Comparison of ENCODE assay signal across 8 cellular contexts in the genomic region with DNA sequence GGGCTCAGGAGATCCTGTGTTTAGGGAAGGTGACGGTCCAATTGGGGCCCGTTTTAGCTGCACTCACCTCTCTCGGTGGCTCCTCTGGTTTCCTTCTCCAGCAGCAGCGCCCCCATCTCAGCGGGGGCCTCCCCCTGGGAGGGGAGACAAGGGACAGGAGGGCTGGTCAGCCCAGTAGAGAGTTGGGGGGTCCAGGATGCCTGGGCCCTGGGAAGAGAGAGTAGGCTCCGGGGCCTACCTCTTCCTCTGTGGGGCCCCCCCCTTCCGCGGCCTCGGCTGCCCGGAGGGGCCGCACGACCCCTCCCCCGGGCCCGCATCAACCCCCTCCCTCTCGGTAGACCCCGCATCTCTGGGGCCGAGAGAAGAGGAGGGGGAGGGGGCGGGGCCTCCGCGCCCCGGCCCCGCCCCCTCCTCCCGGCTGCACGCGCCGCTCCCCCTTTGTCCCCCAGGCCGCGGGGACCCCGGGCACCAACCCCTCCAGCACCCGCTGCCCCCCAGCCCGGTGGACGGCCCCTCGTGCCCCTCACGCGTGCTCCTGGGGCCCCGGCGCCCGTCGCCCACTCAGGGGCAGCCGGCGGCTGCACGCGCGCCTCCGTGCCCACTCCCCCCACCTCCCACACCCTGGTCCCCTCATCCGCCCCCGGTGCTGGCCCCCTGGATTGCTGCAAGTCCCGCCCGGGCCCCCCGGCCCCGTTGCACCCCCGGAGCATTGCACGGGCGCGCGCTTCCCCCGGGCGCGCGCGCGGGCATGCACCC. TPM values are rescaled to one million over a fixed set of nuclear protein-coding genes. Genes with fewer than 3 reads are reported as not detected.
DNase-seq lines count a peak whose midpoint lies in the region; ATAC-seq and TF ChIP-seq lines count a peak whose summit lies in the region.

No MANE protein-coding gene starts in this region.

- H3K4me1 ChIP-seq in GM23338 (ENCODE audit: insufficient read depth) = peaks cover 8% of the 10 kb centered on the region; the same call in 1 of the 2 replicates
- no peaks in the 10 kb centered on the region for H3K4me1 ChIP-seq in SJCRH30
- H3K4me1 ChIP-seq in parathyroid adenoma = peaks cover 6% of the 10 kb centered on the region

- H3K27ac Mint-ChIP-seq in GM23338 = 0 out of 2 replicates have a peak overlapping the region, but pooled peaks have one; percentile 86

- no peak overlapping the region for H2AFZ ChIP-seq in GM23338
- peak overlapping the region; percentile 76 for H2AFZ ChIP-seq in parathyroid adenoma

- peaks cover 68% of the 10 kb centered on the region for H3K36me3 Mint-ChIP-seq in GM23338 (ENCODE audit: low read depth)

- no peak for TF ChIP-seq POLR2A in erythroblast (IDR thresholded peaks at IDR 0.05; ENCODE audit: low read length)

- H3F3A ChIP-seq in GM23338 (replicated peaks; ENCODE audit: low read depth) = peaks cover 10% of the 10 kb centered on the region; the same call in 1 of the 2 replicates

- H3K36me3 ChIP-seq in GM23338 (ENCODE audit: insufficient read depth) (peaks cover 20% of the 10 kb centered on the region), SJCRH30 (peaks cover 31% of the 10 kb centered on the region), parathyroid adenoma (ENCODE audit: control insufficient read depth, insufficient read depth, low read length) (no peaks in the 10 kb centered on the region)

- H3K27me3 Mint-ChIP-seq in GM23338 (ENCODE audit: insufficient read depth, low read depth, poor library complexity) = peaks cover 16% of the 10 kb centered on the region

- peak overlapping the region; percentile 82 for H3K4me3 Mint-ChIP-seq in GM23338

- H3K27me3 ChIP-seq in GM23338 (ENCODE audit: insufficient read depth) (no peaks in the 10 kb centered on the region), SJCRH30 (no peaks in the 10 kb centered on the region), parathyroid adenoma (ENCODE audit: control insufficient read depth, insufficient read depth, low read length) (no peaks in the 10 kb centered on the region)

- H3K9me3 ChIP-seq in SJCRH30 (replicated peaks) = no peaks in the 10 kb centered on the region
- no peaks in the 10 kb centered on the region for H3K9me3 ChIP-seq in parathyroid adenoma (ENCODE audit: control insufficient read depth, low read length)

- H3K9me3 Mint-ChIP-seq in GM23338 = no peaks in the 10 kb centered on the region

- TF ChIP-seq CTCF in GM23338 (conservative IDR thresholded peaks at IDR 0.05; ENCODE audit: low read depth in 2 of 2) (no peak), parathyroid adenoma (IDR thresholded peaks at IDR 0.05) (no peak)

- H3K4me1 Mint-ChIP-seq in GM23338 = peaks cover 24% of the 10 kb centered on the region

- DNase-seq in GM23338 (ENCODE audit: low spot score) (peak; percentile 46), SJCRH30 (no peak), erythroblast (lab: John Stamatoyannopoulos, UW) (peak; percentile 41 to 50), islet precursor cell (no peak)
- DNase-seq in stimulated activated CD8-positive, alpha-beta memory T cell treated with anti-CD3 and anti-CD28 coated beads, Interleukin-4, amount 100 ng/mL, for 48 hours = no peak

- peak overlapping the region; percentile 32 for H3K9ac ChIP-seq in parathyroid adenoma

- H3K27ac ChIP-seq in GM23338 (ENCODE audit: low read depth) (peak overlapping the region; percentile 76; the same call in 1 of the 2 replicates), SJCRH30 (no peak overlapping the region; the same call in 1 of the 2 replicates), parathyroid adenoma (peak overlapping the region; percentile 52)

- H3K4me2 ChIP-seq in GM23338 (peak overlapping the region; percentile 92), parathyroid adenoma (ENCODE audit: low read length) (peak overlapping the region; percentile 70)

- H3K79me2 ChIP-seq in GM23338 (replicated peaks; ENCODE audit: insufficient read depth) (peaks cover 15% of the 10 kb centered on the region; the same call in 1 of the 2 replicates), parathyroid adenoma (no peaks in the 10 kb centered on the region)

- no peaks in the 10 kb centered on the region for H3K9me2 ChIP-seq in GM23338 (ENCODE audit: insufficient read depth)

- peak overlapping the region; percentile 85 for H3K4me3 ChIP-seq in GM23338
- H3K4me3 ChIP-seq in SJCRH30 = peak overlapping the region; percentile 92
- peak overlapping the region; percentile 87 for H3K4me3 ChIP-seq in parathyroid adenoma (ENCODE audit: low read depth, low read length)

- ATAC-seq in GM23338 (peak; percentile 19), HG02623 (IDR thresholded peaks at IDR 0.05; ENCODE audit: unreplicated experiment) (no peak), GM19455 (IDR thresholded peaks at IDR 0.05; ENCODE audit: unreplicated experiment) (no peak)

- H4K20me1 ChIP-seq in GM23338 (replicated peaks; ENCODE audit: insufficient read depth) = peaks cover 18% of the 10 kb centered on the region; the same call in 1 of the 2 replicates

TF ChIP-seq in GM23338, 12 proteins besides CTCF, POLR2A, EP300 and RAD21 (continues in another document):
- TF ChIP-seq REST (IDR thresholded peaks at IDR 0.05; ENCODE audit: unreplicated experiment) (no peak), NANOG (IDR thresholded peaks at IDR 0.05; ENCODE audit: borderline replicate concordance) (no peak), JUNB (IDR thresholded peaks at IDR 0.05; ENCODE audit: unreplicated experiment) (no peak), ZNF114 (CRISPR knock-in tag; IDR thresholded peaks at IDR 0.05) (no peak), EZH2 (IDR thresholded peaks at IDR 0.05; ENCODE audit: low read depth, unreplicated experiment) (no peak), STAT1 (IDR thresholded peaks at IDR 0.05; ENCODE audit: unreplicated experiment) (no peak), CREB1 (CRISPR knock-in tag; IDR thresholded peaks at IDR 0.05; ENCODE audit: low read depth) (no peak), POLR2AphosphoS5 (IDR thresholded peaks at IDR 0.05; ENCODE audit: low read depth) (no peak)
- TF ChIP-seq, protein P1, sequence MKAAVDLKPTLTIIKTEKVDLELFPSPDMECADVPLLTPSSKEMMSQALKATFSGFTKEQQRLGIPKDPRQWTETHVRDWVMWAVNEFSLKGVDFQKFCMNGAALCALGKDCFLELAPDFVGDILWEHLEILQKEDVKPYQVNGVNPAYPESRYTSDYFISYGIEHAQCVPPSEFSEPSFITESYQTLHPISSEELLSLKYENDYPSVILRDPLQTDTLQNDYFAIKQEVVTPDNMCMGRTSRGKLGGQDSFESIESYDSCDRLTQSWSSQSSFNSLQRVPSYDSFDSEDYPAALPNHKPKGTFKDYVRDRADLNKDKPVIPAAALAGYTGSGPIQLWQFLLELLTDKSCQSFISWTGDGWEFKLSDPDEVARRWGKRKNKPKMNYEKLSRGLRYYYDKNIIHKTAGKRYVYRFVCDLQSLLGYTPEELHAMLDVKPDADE (IDR thresholded peaks at IDR 0.05) = no peak

RNA-seq across cellular contexts. Expression of gene EHMT2, which starts 0.5 kb away (rescaled TPM):
- 184 and 193 TPM in 2 replicates for total RNA-seq in GM23338 (2014; rRNA removed; shearing (Covaris generic))
- polyA plus RNA-seq in GM23338 (2016; fragmentation: Nextera tagmentation; extraction: Ambion mirVana) = 112 and 113 TPM in 2 replicates
- total RNA-seq in SJCRH30 (2014; rRNA removed; shearing (Covaris generic)) = 42.1 and 48.4 TPM in 2 replicates

RNA-seq across cellular contexts. Expression of gene ZBTB12, which starts 4.9 kb away (rescaled TPM):
- total RNA-seq in GM23338 (2014; rRNA removed; shearing (Covaris generic)) = 14.4 and 14.9 TPM in 2 replicates
- polyA plus RNA-seq in GM23338 (2016; fragmentation: Nextera tagmentation; extraction: Ambion mirVana) = 0.18 and 0.68 TPM in 2 replicates
- total RNA-seq in SJCRH30 (2014; rRNA removed; shearing (Covaris generic)) = 4.8 and 5.4 TPM in 2 replicates

RNA-seq across cellular contexts. Expression of gene SLC44A4, which starts 18.2 kb away (rescaled TPM):
- total RNA-seq in GM23338 (2014; rRNA removed; shearing (Covaris generic)) = 3.7 and 4.6 TPM in 2 replicates
- 1.1 and 1.2 TPM in 2 replicates for polyA plus RNA-seq in GM23338 (2016; fragmentation: Nextera tagmentation; extraction: Ambion mirVana)
- 0.12 TPM in 1 of 2 replicates, not detected in the other for total RNA-seq in SJCRH30 (2014; rRNA removed; shearing (Covaris generic))

RNA-seq across cellular contexts. Expression of gene C2, which starts 30.5 kb away (rescaled TPM):
- 1.7 and 2.4 TPM in 2 replicates for total RNA-seq in GM23338 (2014; rRNA removed; shearing (Covaris generic))
- 0.16 and 0.23 TPM in 2 replicates for polyA plus RNA-seq in GM23338 (2016; fragmentation: Nextera tagmentation; extraction: Ambion mirVana)
- 1.2 and 1.5 TPM in 2 replicates for total RNA-seq in SJCRH30 (2014; rRNA removed; shearing (Covaris generic))

RNA-seq across cellular contexts. Expression of gene NEU1, which starts 34.4 kb away (rescaled TPM):
- total RNA-seq in GM23338 (2014; rRNA removed; shearing (Covaris generic)) = 41.1 and 47.4 TPM in 2 replicates
- polyA plus RNA-seq in GM23338 (2016; fragmentation: Nextera tagmentation; extraction: Ambion mirVana) = 31.4 and 32.3 TPM in 2 replicates
- total RNA-seq in SJCRH30 (2014; rRNA removed; shearing (Covaris generic)) = 21.2 and 23.3 TPM in 2 replicates

Comparison
In these comparisons a context has a peak if more than half of its experiments do, and no peak if none do; other contexts are left out.
1. DNase-seq: peak in GM23338 (single experiment) and erythroblast (2 of 2); none in SJCRH30 (0 of 2), stimulated activated CD8-positive, alpha-beta memory T cell treated with anti-CD3 and anti-CD28 coated beads, Interleukin-4, amount 100 ng/mL, for 48 hours (single experiment) and islet precursor cell (single experiment).
2. Peak in every context shown above with its lines, with median percentiles within 50 percentile points of each other: H3K4me3 ChIP-seq.